In genomic region chr6:35181933-35182612, GRCh38 we compare ENCODE assay signal across 8 cellular contexts. TPM values are rescaled to one million over a fixed set of nuclear protein-coding genes. Genes with fewer than 3 reads are reported as not detected.
DNase-seq lines count a peak whose midpoint lies in the region; ATAC-seq, FAIRE-seq and TF ChIP-seq lines count a peak whose summit lies in the region.

No MANE protein-coding gene starts in this region.

- CTCF ChIA-PET in RWPE1 (lab: Yijun Ruan, JAX): interaction anchor here (0.6 kb wide), 1 partner anchor 693 kb away, joined by 3 read pairs; no protein-coding TSS in a partner anchor

- DNase-seq in H54 (ENCODE audit: insufficient read length, low spot score): peak; percentile 74
- peak; percentile 78 for DNase-seq in RWPE1 (ENCODE audit: low spot score)
- peak; percentile 64 to 76 for DNase-seq in foreskin keratinocyte
- peak; percentile 72 for DNase-seq in skeletal muscle cell (ENCODE audit: low read depth)
- DNase-seq in activated T-cell treated with anti-CD3 and anti-CD28 coated beads for 4 hours: no peak

- H3K4me3 ChIP-seq in skeletal muscle cell (ENCODE audit: low read depth, low read length): no peak overlapping the region

- peak; percentile 53 for FAIRE-seq in H54 (lab: Jason Lieb, UNC)

- no peak for TF ChIP-seq POLR2A in H54 (IDR thresholded peaks at IDR 0.05; ENCODE audit: low read depth, low read length)

- POLR2A ChIA-PET in RWPE1 (lab: Yijun Ruan, JAX; ENCODE audit: low non-redundant PET): interaction anchor here (0.6 kb wide), 1 partner anchor 67 kb away, joined by 5 read pairs; no protein-coding TSS in a partner anchor

- TF ChIP-seq CTCF in RWPE1 (conservative IDR thresholded peaks at IDR 0.05; ENCODE audit: low read depth) (no peak), foreskin keratinocyte (conservative IDR thresholded peaks at IDR 0.05) (no peak)

- H3K4me1 ChIP-seq in foreskin keratinocyte: peaks cover 10% of the 10 kb centered on the region

- H3K27me3 ChIP-seq in foreskin keratinocyte: no peaks in the 10 kb centered on the region

- ATAC-seq in foreskin keratinocyte: peak; percentile 74
- ATAC-seq in HG02884 (IDR thresholded peaks at IDR 0.05; ENCODE audit: unreplicated experiment): no peak
- no peak for ATAC-seq in GM18873 (IDR thresholded peaks at IDR 0.05; ENCODE audit: low FRiP score, unreplicated experiment)
- no peak for ATAC-seq in GM18519 (IDR thresholded peaks at IDR 0.05; ENCODE audit: low FRiP score, unreplicated experiment)

- peak overlapping the region; percentile 39; the same call in 1 of the 2 replicates for H3K27ac ChIP-seq in RWPE1
- H3K27ac ChIP-seq in foreskin keratinocyte: no peak overlapping the region

RNA-seq across cellular contexts. Expression of gene SCUBE3, which starts 31.7 kb away (rescaled TPM):
- total RNA-seq in foreskin keratinocyte: 0.03 TPM in 1 of 2 replicates, not detected in the other
- polyA plus RNA-seq in foreskin keratinocyte: under 0.01 and 0.01 TPM in 2 replicates

RNA-seq across cellular contexts. Expression of gene TCP11, which starts 40.9 kb away (rescaled TPM):
- total RNA-seq in foreskin keratinocyte: 0.07 TPM in 1 of 2 replicates, not detected in the other
- polyA plus RNA-seq in foreskin keratinocyte: 0.03 TPM in 1 of 2 replicates, not detected in the other
